24 cellular contexts compared by ENCODE assay signal in the genomic region with DNA sequence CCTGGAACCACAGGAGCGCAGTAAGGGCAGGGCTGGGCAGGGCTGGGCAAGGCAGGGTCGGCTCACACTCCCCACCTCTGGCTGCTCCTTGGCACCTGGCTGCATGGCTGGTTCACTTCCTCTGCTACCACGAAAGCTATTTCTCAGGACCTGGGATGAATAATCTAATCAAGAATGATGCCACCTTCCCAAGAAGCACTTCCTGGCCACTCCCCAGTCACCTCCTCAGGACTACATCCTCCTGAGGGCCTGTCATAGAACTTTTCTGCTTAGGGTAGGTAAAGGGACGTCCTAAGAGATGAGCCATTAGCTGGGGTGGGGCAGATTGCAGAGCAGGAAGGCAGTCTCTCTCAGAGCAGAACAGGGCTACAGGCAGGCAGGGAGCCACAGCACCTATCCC.
DNase-seq lines count a peak whose midpoint lies in the region; ATAC-seq, FAIRE-seq and TF ChIP-seq lines count a peak whose summit lies in the region.
"Had no signal": no experiment of that assay in that cellular context is flagged by ENCODE, and none has a peak within 500 bp of the region (broad histone marks: within the 10 kb centered on the region; RNA-seq: fewer than 3 reads in every experiment).

No MANE protein-coding gene starts in this region.

- no peak overlapping the region for H3K4me3 Mint-ChIP-seq in activated naive CD4-positive, alpha-beta T cell treated with anti-CD3 and anti-CD28 coated beads for 36 hours
- H3K4me3 Mint-ChIP-seq in type B pancreatic cell = no peak overlapping the region
- H3K4me3 Mint-ChIP-seq in activated naive CD8-positive, alpha-beta T cell treated with anti-CD3 and anti-CD28 coated beads, Interleukin-2, amount 50 U/mL, for 24 hours = no peak overlapping the region
- H3K4me3 Mint-ChIP-seq: activated CD8-positive, alpha-beta T cell treated with anti-CD3 and anti-CD28 coated beads for 36 hours; T-helper 2 cell treated with Interferon-gamma antibody and Interleukin-4, amounts not matched to agents 5 μg/mL and 100 μg/mL, for 36 hours had no signal

- CTCF ChIA-PET in activated naive CD4-positive, alpha-beta T cell treated with anti-CD3 and anti-CD28 coated beads for 36 hours (lab: Charles Lee) = no interaction called here

- peaks cover 36% of the 10 kb centered on the region for H3K4me1 ChIP-seq in keratinocyte (ENCODE audit: control insufficient read depth, extremely low read depth, insufficient read depth, low read length)

- ATAC-seq in activated naive CD8-positive, alpha-beta T cell treated with anti-CD3 and anti-CD28 coated beads, Interleukin-2, amount 50 U/mL, for 24 hours = no peak
- ATAC-seq: activated CD8-positive, alpha-beta T cell treated with anti-CD3 and anti-CD28 coated beads for 36 hours; activated naive CD4-positive, alpha-beta T cell treated with anti-CD3 and anti-CD28 coated beads, Interleukin-2, amount 50 U/mL, for 72 hours; HepG2; upper lobe of right lung had no signal

- H3K4me2 ChIP-seq in keratinocyte (ENCODE audit: control insufficient read depth, extremely low read depth, insufficient read depth, low read depth, low read length) = peak overlapping the region; percentile 50

- no peaks in the 10 kb centered on the region for H3K36me3 Mint-ChIP-seq in activated naive CD4-positive, alpha-beta T cell treated with anti-CD3 and anti-CD28 coated beads for 36 hours (ENCODE audit: low read depth)
- H3K36me3 Mint-ChIP-seq in type B pancreatic cell = peaks cover 5% of the 10 kb centered on the region
- no peaks in the 10 kb centered on the region for H3K36me3 Mint-ChIP-seq in activated naive CD8-positive, alpha-beta T cell treated with anti-CD3 and anti-CD28 coated beads, Interleukin-2, amount 50 U/mL, for 24 hours (ENCODE audit: low read depth)
- H3K36me3 Mint-ChIP-seq: activated naive CD4-positive, alpha-beta T cell treated with anti-CD3 and anti-CD28 coated beads, Interleukin-2, amount 50 U/mL, for 72 hours had no signal

- peak; percentile 9 for DNase-seq in activated naive CD4-positive, alpha-beta T cell treated with anti-CD3 and anti-CD28 coated beads for 36 hours
- DNase-seq in activated naive CD4-positive, alpha-beta T cell (lab: John Stamatoyannopoulos, UW) = no peak
- DNase-seq in SW480 (ENCODE audit: low spot score) = peak; percentile 54
- DNase-seq in keratinocyte (ENCODE audit: low read depth, low spot score) = peak; percentile 88
- no peak for DNase-seq in type B pancreatic cell (ENCODE audit: extremely low spot score, unreplicated experiment)
- no peak for DNase-seq in amniotic stem cell (lab: John Stamatoyannopoulos, UW)
- DNase-seq in activated naive CD8-positive, alpha-beta T cell treated with anti-CD3 and anti-CD28 coated beads, Interleukin-2, amount 50 U/mL, for 24 hours = no peak
- no peak for DNase-seq in NCI-H2081 treated with DMSO at 0.1 percent for 48 hours (lab: John Stamatoyannopoulos, UW)
- DNase-seq: activated CD8-positive, alpha-beta T cell treated with anti-CD3 and anti-CD28 coated beads for 36 hours; BE2C; HCEC 1CT; midbrain; NCI-H1436; NCI-H2171; NCI-H774; posterior cingulate gyrus; stomach; upper lobe of right lung had no signal

- H3K27ac Mint-ChIP-seq in activated naive CD4-positive, alpha-beta T cell treated with anti-CD3 and anti-CD28 coated beads for 36 hours = no peak overlapping the region
- peak overlapping the region; percentile 56 for H3K27ac Mint-ChIP-seq in type B pancreatic cell
- H3K27ac Mint-ChIP-seq in activated naive CD8-positive, alpha-beta T cell treated with anti-CD3 and anti-CD28 coated beads, Interleukin-2, amount 50 U/mL, for 24 hours = no peak overlapping the region
- H3K27ac Mint-ChIP-seq: activated CD8-positive, alpha-beta T cell treated with anti-CD3 and anti-CD28 coated beads for 36 hours; T-helper 2 cell treated with Interferon-gamma antibody and Interleukin-4, amounts not matched to agents 5 μg/mL and 100 μg/mL, for 36 hours had no signal

- no peaks in the 10 kb centered on the region for H3K9me3 ChIP-seq in keratinocyte (ENCODE audit: control insufficient read depth, low read depth, low read length)
- H3K9me3 ChIP-seq: BE2C, stomach, upper lobe of right lung had no signal

- no peaks in the 10 kb centered on the region for H3K36me3 ChIP-seq in keratinocyte (ENCODE audit: control insufficient read depth in 2 of 2, extremely low read depth in 1 of 2, insufficient read depth in 2 of 2, low read length in 2 of 2)
- H3K36me3 ChIP-seq: BE2C, stomach, upper lobe of right lung had no signal

- TF ChIP-seq CTCF in keratinocyte (optimal IDR thresholded peaks at IDR 0.05 in 1 of 3, IDR thresholded peaks at IDR 0.05 in 1 of 3, conservative IDR thresholded peaks at IDR 0.05 in 1 of 3; ENCODE audit: extremely low read depth in 1 of 3, insufficient read depth in 2 of 3, low read length in 3 of 3) = no peak
- no peak for TF ChIP-seq CTCF in type B pancreatic cell (conservative IDR thresholded peaks at IDR 0.05)

- H4K20me1 ChIP-seq in keratinocyte (ENCODE audit: control insufficient read depth, extremely low read depth, insufficient read depth, low read length) = no peaks in the 10 kb centered on the region

- peak overlapping the region; percentile 70 for H3K27ac ChIP-seq in keratinocyte (ENCODE audit: control insufficient read depth, insufficient read depth, low read length)
- H3K27ac ChIP-seq: SK-N-MC, stomach, upper lobe of right lung had no signal

- H2AFZ ChIP-seq in keratinocyte (ENCODE audit: control insufficient read depth, low read length) = peak overlapping the region; percentile 15

- FAIRE-seq in keratinocyte (lab: Jason Lieb, UNC) = peak; percentile 93
- FAIRE-seq: A204.1, GM18507, HepG2 had no signal

- H3K79me2 ChIP-seq in keratinocyte (ENCODE audit: control insufficient read depth, insufficient read depth, low read length) = no peaks in the 10 kb centered on the region

- no peak overlapping the region for H3K9ac ChIP-seq in keratinocyte (ENCODE audit: control insufficient read depth, extremely low read depth, insufficient read depth, low read length)

- H3K27me3 Mint-ChIP-seq in activated naive CD4-positive, alpha-beta T cell treated with anti-CD3 and anti-CD28 coated beads for 36 hours (ENCODE audit: low read depth) = no peaks in the 10 kb centered on the region
- no peaks in the 10 kb centered on the region for H3K27me3 Mint-ChIP-seq in type B pancreatic cell
- H3K27me3 Mint-ChIP-seq in activated naive CD8-positive, alpha-beta T cell treated with anti-CD3 and anti-CD28 coated beads, Interleukin-2, amount 50 U/mL, for 24 hours = no peaks in the 10 kb centered on the region
- H3K27me3 Mint-ChIP-seq: activated CD8-positive, alpha-beta T cell treated with anti-CD3 and anti-CD28 coated beads for 36 hours had no signal

- no peak overlapping the region for H3K4me3 ChIP-seq in keratinocyte (ENCODE audit: control insufficient read depth in 2 of 3, extremely low read depth in 1 of 3, insufficient read depth in 2 of 3, low read depth in 1 of 3, low read length in 3 of 3)
- H3K4me3 ChIP-seq: SK-N-MC, stomach, upper lobe of right lung had no signal

- no peaks in the 10 kb centered on the region for H3K9me3 Mint-ChIP-seq in activated naive CD4-positive, alpha-beta T cell treated with anti-CD3 and anti-CD28 coated beads for 36 hours
- no peaks in the 10 kb centered on the region for H3K9me3 Mint-ChIP-seq in type B pancreatic cell
- H3K9me3 Mint-ChIP-seq in activated naive CD8-positive, alpha-beta T cell treated with anti-CD3 and anti-CD28 coated beads, Interleukin-2, amount 50 U/mL, for 24 hours = no peaks in the 10 kb centered on the region
- H3K9me3 Mint-ChIP-seq: activated CD8-positive, alpha-beta T cell treated with anti-CD3 and anti-CD28 coated beads for 36 hours; T-helper 2 cell treated with Interferon-gamma antibody and Interleukin-4, amounts not matched to agents 5 μg/mL and 100 μg/mL, for 36 hours had no signal

- dilution Hi-C loops in keratinocyte (cut with MboI; ENCODE audit: extremely low pct_ligation_motif_present, low sequenced_read_pairs) = no loop called here

- intact Hi-C loops in activated naive CD4-positive, alpha-beta T cell treated with anti-CD3 and anti-CD28 coated beads for 36 hours (cut with micrococcal nuclease) = no loop called here

- no peaks in the 10 kb centered on the region for H3K9me1 ChIP-seq in keratinocyte (ENCODE audit: control insufficient read depth, extremely low read depth, insufficient read depth, low read length)

- no peaks in the 10 kb centered on the region for H3K27me3 ChIP-seq in keratinocyte (ENCODE audit: control insufficient read depth, extremely low read depth, insufficient read depth, low read length)
- H3K27me3 ChIP-seq: BE2C, stomach, upper lobe of right lung had no signal

- H3K4me1 Mint-ChIP-seq in activated naive CD4-positive, alpha-beta T cell treated with anti-CD3 and anti-CD28 coated beads for 36 hours (ENCODE audit: low read depth) = no peaks in the 10 kb centered on the region
- peaks cover 26% of the 10 kb centered on the region for H3K4me1 Mint-ChIP-seq in type B pancreatic cell (ENCODE audit: unreplicated experiment)
- H3K4me1 Mint-ChIP-seq in activated naive CD8-positive, alpha-beta T cell treated with anti-CD3 and anti-CD28 coated beads, Interleukin-2, amount 50 U/mL, for 24 hours = no peaks in the 10 kb centered on the region

Comparison
In these comparisons a context has a peak if more than half of its experiments do, and no peak if none do; other contexts are left out.
1. DNase-seq: peak in activated naive CD4-positive, alpha-beta T cell treated with anti-CD3 and anti-CD28 coated beads for 36 hours (single experiment), SW480 (single experiment) and keratinocyte (single experiment); none in activated naive CD4-positive, alpha-beta T cell (0 of 4), type B pancreatic cell (single experiment), amniotic stem cell (single experiment), activated naive CD8-positive, alpha-beta T cell treated with anti-CD3 and anti-CD28 coated beads, Interleukin-2, amount 50 U/mL, for 24 hours (single experiment) and NCI-H2081 treated with DMSO at 0.1 percent for 48 hours (single experiment).